7 cellular contexts compared by ENCODE assay signal in the genomic region with DNA sequence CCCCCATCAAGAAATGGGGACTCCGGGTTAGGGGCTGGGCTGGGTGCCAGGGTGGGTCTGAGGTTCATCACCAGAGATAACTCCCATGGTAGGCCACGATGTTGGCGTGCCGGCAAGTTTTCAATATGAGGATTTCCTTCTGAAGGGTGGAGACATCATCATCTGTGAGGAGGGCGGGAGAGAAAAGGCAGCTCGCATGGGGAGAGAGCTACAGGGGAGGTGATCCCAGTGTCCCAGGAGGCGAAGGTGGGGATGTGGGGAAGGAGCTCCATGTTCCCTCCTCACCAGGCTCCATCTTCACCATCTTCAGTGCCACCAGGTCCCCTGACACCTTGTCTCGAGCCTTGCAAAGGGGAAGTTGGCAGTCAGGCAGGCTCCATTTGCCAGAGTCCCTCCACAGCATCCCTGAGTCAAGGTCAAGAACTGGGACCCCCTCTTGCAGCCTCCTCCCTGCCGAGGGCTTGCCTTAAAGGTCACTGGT. TPM values are rescaled to one million over a fixed set of nuclear protein-coding genes. Genes with fewer than 3 reads are reported as not detected.
A peak's percentile ranks its signal among the peaks of the same experiment; 100 is the strongest.
DNase-seq lines count a peak whose midpoint lies in the region; ATAC-seq and TF ChIP-seq lines count a peak whose summit lies in the region.

No MANE protein-coding gene starts in this region.

- peaks cover 14% of the 10 kb centered on the region for H3K79me2 ChIP-seq in fibroblast of lung (ENCODE audit: control insufficient read depth, insufficient read depth, low read length)

- peaks cover 12% of the 10 kb centered on the region for H3K4me1 ChIP-seq in fibroblast of lung (ENCODE audit: control insufficient read depth, extremely low read depth, insufficient read depth, low read length)

- no peaks in the 10 kb centered on the region for H3K9me3 Mint-ChIP-seq in stimulated activated naive CD8-positive, alpha-beta T cell treated with anti-CD3 and anti-CD28 coated beads, Interleukin-15, Interleukin-2, amounts not matched to agents 100 ng/mL and 50 ng/mL, for 24 hours

- peak overlapping the region; percentile 100 for H3K27ac Mint-ChIP-seq in stimulated activated naive CD8-positive, alpha-beta T cell treated with anti-CD3 and anti-CD28 coated beads, Interleukin-15, Interleukin-2, amounts not matched to agents 100 ng/mL and 50 ng/mL, for 24 hours

- H3K27me3 ChIP-seq in WERI-Rb-1 (ENCODE audit: insufficient read depth, low read depth, severe bottlenecking) (no peaks in the 10 kb centered on the region), fibroblast of lung (ENCODE audit: control insufficient read depth, insufficient read depth, low read length) (no peaks in the 10 kb centered on the region)

- intact Hi-C loops in posterior vena cava (cut with DNase I): no loop called here

- ATAC-seq in HG03196 (IDR thresholded peaks at IDR 0.05; ENCODE audit: unreplicated experiment): peak; percentile 0

- no peak for DNase-seq in WERI-Rb-1
- DNase-seq in fibroblast of lung (ENCODE audit: low read depth in 2 of 2): no peak
- no peak for DNase-seq in superior temporal gyrus (ENCODE audit: extremely low spot score)
- DNase-seq in GM13976 (ENCODE audit: low spot score): no peak
- DNase-seq in posterior vena cava (ENCODE audit: low spot score): no peak

- no peaks in the 10 kb centered on the region for H4K20me1 ChIP-seq in fibroblast of lung (ENCODE audit: control insufficient read depth, extremely low read depth, insufficient read depth, low read length)

- TF ChIP-seq CTCF in WERI-Rb-1 (IDR thresholded peaks at IDR 0.05; ENCODE audit: low read depth, low read length): no peak
- no peak for TF ChIP-seq CTCF in fibroblast of lung (conservative IDR thresholded peaks at IDR 0.05 in 1 of 2, IDR thresholded peaks at IDR 0.05 in 1 of 2; ENCODE audit: low read depth in 1 of 2, low read length in 2 of 2)
- TF ChIP-seq CTCF in GM13976 (IDR thresholded peaks at IDR 0.05; ENCODE audit: borderline replicate concordance, control extremely low read depth, extremely low read depth, insufficient read depth, missing control alignments): no peak

- H3K36me3 ChIP-seq in WERI-Rb-1 (peaks cover 19% of the 10 kb centered on the region), fibroblast of lung (ENCODE audit: control insufficient read depth, insufficient read depth, low read length) (peaks cover 9% of the 10 kb centered on the region)

- H3K9me3 ChIP-seq in WERI-Rb-1 (ENCODE audit: severe bottlenecking) (no peaks in the 10 kb centered on the region), fibroblast of lung (ENCODE audit: control insufficient read depth, insufficient read depth, low read depth, low read length) (no peaks in the 10 kb centered on the region)

- no peak overlapping the region for H3K9ac ChIP-seq in fibroblast of lung (ENCODE audit: insufficient read depth, low read length)

- peaks cover 55% of the 10 kb centered on the region for H3K4me1 Mint-ChIP-seq in stimulated activated naive CD8-positive, alpha-beta T cell treated with anti-CD3 and anti-CD28 coated beads, Interleukin-15, Interleukin-2, amounts not matched to agents 100 ng/mL and 50 ng/mL, for 24 hours (ENCODE audit: low read depth)

- no peak overlapping the region for H3K4me2 ChIP-seq in fibroblast of lung (ENCODE audit: extremely low read depth, insufficient read depth, low read length)

- H3K36me3 Mint-ChIP-seq in stimulated activated naive CD8-positive, alpha-beta T cell treated with anti-CD3 and anti-CD28 coated beads, Interleukin-15, Interleukin-2, amounts not matched to agents 100 ng/mL and 50 ng/mL, for 24 hours (ENCODE audit: low read depth): peaks cover 45% of the 10 kb centered on the region

- H3K27me3 Mint-ChIP-seq in stimulated activated naive CD8-positive, alpha-beta T cell treated with anti-CD3 and anti-CD28 coated beads, Interleukin-15, Interleukin-2, amounts not matched to agents 100 ng/mL and 50 ng/mL, for 24 hours: no peaks in the 10 kb centered on the region

- peak overlapping the region; percentile 20 for H2AFZ ChIP-seq in fibroblast of lung (ENCODE audit: low read length)

- H3K4me3 ChIP-seq in WERI-Rb-1 (ENCODE audit: low read depth, low read length) (no peak overlapping the region), fibroblast of lung (replicated peaks in 1 of 4; ENCODE audit: control extremely low read depth in 1 of 4, insufficient read depth in 1 of 4, low read depth in 3 of 4, low read length in 4 of 4) (no peak overlapping the region)

- H3K4me3 Mint-ChIP-seq in stimulated activated naive CD8-positive, alpha-beta T cell treated with anti-CD3 and anti-CD28 coated beads, Interleukin-15, Interleukin-2, amounts not matched to agents 100 ng/mL and 50 ng/mL, for 24 hours: peak overlapping the region; percentile 100

- H3K27ac ChIP-seq in WERI-Rb-1 (peak overlapping the region; percentile 86), fibroblast of lung (ENCODE audit: insufficient read depth, low read length) (no peak overlapping the region)

- in situ Hi-C loops in GM13976 (cut with MboI; ENCODE audit: low sequenced_read_pairs, unreplicated experiment): no loop called here

RNA-seq across cellular contexts. Expression of a gene that starts 0.4 kb away (rescaled TPM):
- total RNA-seq in fibroblast of lung: under 0.01 and 0.17 TPM in 2 replicates
- 0.09 and 0.12 TPM in 2 replicates for polyA plus RNA-seq in fibroblast of lung
- polyA plus RNA-seq in fibroblast of lung (2012): 0.27 TPM in 1 of 2 replicates, not detected in the other
- not detected in 2 replicates for polyA minus RNA-seq in fibroblast of lung (ENCODE audit: low replicate concordance)
- total RNA-seq in posterior vena cava: 1 to 10 TPM; 2.7 to 5.5 TPM

RNA-seq across cellular contexts. Expression of a gene that starts 1.7 kb away (rescaled TPM):
- total RNA-seq in fibroblast of lung: 198 and 334 TPM in 2 replicates
- 171 and 280 TPM in 2 replicates for polyA plus RNA-seq in fibroblast of lung
- polyA plus RNA-seq in fibroblast of lung (2012): 288 and 298 TPM in 2 replicates
- 519 and 653 TPM in 2 replicates for polyA minus RNA-seq in fibroblast of lung (ENCODE audit: low replicate concordance)
- total RNA-seq in posterior vena cava: 100 to 1,000 TPM; 170 to 191 TPM

RNA-seq across cellular contexts. Expression of a gene that starts 30.1 kb away (rescaled TPM):
- total RNA-seq in fibroblast of lung (65.0 and 127 TPM in 2 replicates), posterior vena cava (100 to 1,000 TPM; 661 to 878 TPM)
- polyA plus RNA-seq in fibroblast of lung: 363 and 683 TPM in 2 replicates
- polyA plus RNA-seq in fibroblast of lung (2012): 608 and 1,180 TPM in 2 replicates
- polyA minus RNA-seq in fibroblast of lung (ENCODE audit: low replicate concordance): 641 and 1,577 TPM in 2 replicates
